Comparison of ENCODE assay signal across 8 cellular contexts in genomic region chr1:46747683-46748288, GRCh38. TPM values are rescaled to one million over a fixed set of nuclear protein-coding genes. Genes with fewer than 3 reads are reported as not detected.
A peak's percentile ranks its signal among the peaks of the same experiment; 100 is the strongest.
DNase-seq lines count a peak whose midpoint lies in the region; ATAC-seq and TF ChIP-seq lines count a peak whose summit lies in the region.

No MANE protein-coding gene starts in this region.

- H3F3A ChIP-seq in neural cell (ENCODE audit: insufficient read depth, low read length, poor library complexity, severe bottlenecking), result no peaks in the 10 kb centered on the region

- intact Hi-C loops in esophagus muscularis mucosa (cut with DNase I), result no loop called here

- H3K27ac ChIP-seq in Karpas-422 (ENCODE audit: low read length), result no peak overlapping the region
- no peak overlapping the region for H3K27ac ChIP-seq in esophagus muscularis mucosa (replicated peaks in 1 of 4)
- H3K27ac ChIP-seq in neural cell (ENCODE audit: low read length), result no peak overlapping the region

- H4K20me1 ChIP-seq in Karpas-422 (ENCODE audit: insufficient read depth, low read depth, low read length), result no peaks in the 10 kb centered on the region
- no peaks in the 10 kb centered on the region for H4K20me1 ChIP-seq in neural cell (ENCODE audit: insufficient read depth)

- no peaks in the 10 kb centered on the region for H3K9me2 ChIP-seq in Karpas-422 (replicated peaks; ENCODE audit: insufficient read depth, low read length)
- no peaks in the 10 kb centered on the region for H3K9me2 ChIP-seq in neural cell (ENCODE audit: insufficient read depth, low read length)

- H3K27me3 ChIP-seq in Karpas-422 (ENCODE audit: low read length) (no peaks in the 10 kb centered on the region), esophagus muscularis mucosa (peaks cover 0 to 55% (median 0%) of the 10 kb centered on the region in 4 donors), neural cell (ENCODE audit: insufficient read depth, low read depth, low read length) (no peaks in the 10 kb centered on the region)

- TF ChIP-seq POLR2A in esophagus muscularis mucosa (IDR thresholded peaks at IDR 0.05; ENCODE audit: low read depth), result no peak

- H3K4me3 ChIP-seq in Karpas-422 (ENCODE audit: low read length) (no peak overlapping the region), esophagus muscularis mucosa (no peak overlapping the region), neural cell (ENCODE audit: low read length) (no peak overlapping the region)

- H3K79me2 ChIP-seq in Karpas-422 (ENCODE audit: low read length), result no peaks in the 10 kb centered on the region
- no peaks in the 10 kb centered on the region for H3K79me2 ChIP-seq in neural cell (replicated peaks; ENCODE audit: insufficient read depth, low read length)

- H3K9me3 ChIP-seq in Karpas-422 (ENCODE audit: low read length), result no peaks in the 10 kb centered on the region
- no peaks in the 10 kb centered on the region for H3K9me3 ChIP-seq in esophagus muscularis mucosa
- no peaks in the 10 kb centered on the region for H3K9me3 ChIP-seq in neural cell (ENCODE audit: low read length)

- TF ChIP-seq EP300 in esophagus muscularis mucosa (IDR thresholded peaks at IDR 0.05) (no peak), neural cell (conservative IDR thresholded peaks at IDR 0.05; ENCODE audit: poor library complexity, severe bottlenecking) (no peak)

- TF ChIP-seq CTCF in esophagus muscularis mucosa (IDR thresholded peaks at IDR 0.05) (peak; percentile 48 to 54 (median 50)), neural cell (IDR thresholded peaks at IDR 0.05; ENCODE audit: poor library complexity, severe bottlenecking) (peak; percentile 67)

- ATAC-seq in HG03439 (IDR thresholded peaks at IDR 0.05; ENCODE audit: unreplicated experiment) (no peak), HG03442 (IDR thresholded peaks at IDR 0.05; ENCODE audit: unreplicated experiment) (no peak)

- no peaks in the 10 kb centered on the region for H3K4me1 ChIP-seq in Karpas-422 (ENCODE audit: low read length)
- peaks cover 0 to 6% (median 1%) of the 10 kb centered on the region in 4 donors for H3K4me1 ChIP-seq in esophagus muscularis mucosa

- 28% methylated on average over 5 of the region's 5 CpGs for WGBS in esophagus muscularis mucosa

- peak; percentile 65 for TF ChIP-seq RAD21 in neural cell (conservative IDR thresholded peaks at IDR 0.05)

- H3K4me2 ChIP-seq in Karpas-422 (ENCODE audit: low read depth, low read length, poor library complexity, severe bottlenecking), result no peak overlapping the region
- no peak overlapping the region for H3K4me2 ChIP-seq in neural cell (ENCODE audit: low read length)

- H3K36me3 ChIP-seq in Karpas-422 (ENCODE audit: insufficient read depth, low read length) (no peaks in the 10 kb centered on the region), esophagus muscularis mucosa (no peaks in the 10 kb centered on the region), neural cell (ENCODE audit: insufficient read depth, low read length) (no peaks in the 10 kb centered on the region)

- peak; percentile 92 for DNase-seq in DMS153 treated with DMSO at 0.1 percent for 48 hours (lab: John Stamatoyannopoulos, UW; ENCODE audit: unreplicated experiment)
- peak; percentile 71 for DNase-seq in Karpas-422
- DNase-seq in RPMI7951 (ENCODE audit: low read depth), result peak; percentile 51
- DNase-seq in esophagus muscularis mucosa (ENCODE audit: extremely low spot score), result peak; percentile 88
- no peak for DNase-seq in activated effector memory CD4-positive, alpha-beta T cell treated with Interleukin-2 at 50 U/mL for 16 hours

- H3K9ac ChIP-seq in Karpas-422 (ENCODE audit: low read length) (no peak overlapping the region), neural cell (ENCODE audit: low read length) (no peak overlapping the region)

- H2AFZ ChIP-seq in Karpas-422 (ENCODE audit: low read length) (no peak overlapping the region), neural cell (ENCODE audit: low read depth, low read length) (no peak overlapping the region)

TF ChIP-seq in neural cell, 6 proteins besides CTCF, POLR2A, EP300 and RAD21:
- TF ChIP-seq SMC3 (conservative IDR thresholded peaks at IDR 0.05; ENCODE audit: poor library complexity), result peak; percentile 74
- TF ChIP-seq MXI1 (conservative IDR thresholded peaks at IDR 0.05; ENCODE audit: poor library complexity, severe bottlenecking), result no peak

RNA-seq across cellular contexts. Expression of gene EFCAB14, which starts 28.9 kb away (rescaled TPM):
- 55.5 and 75.0 TPM in 2 replicates for total RNA-seq in Karpas-422 (2014; rRNA removed; shearing (Covaris generic); ENCODE audit: low replicate concordance)
- total RNA-seq in RPMI7951 (2014; rRNA removed; shearing (Covaris generic)), result 52.2 and 66.0 TPM in 2 replicates
- total RNA-seq in esophagus muscularis mucosa, result 100 to 1,000 TPM in 2 of 4 donors, 10 to 100 TPM in 2; 83.5 to 113 (median 104) TPM
- 7.6 and 8.0 TPM in 2 replicates for polyA plus RNA-seq in neural cell
- polyA minus RNA-seq in neural cell, result 16.1 and 17.8 TPM in 2 replicates

RNA-seq across cellular contexts. Expression of gene CYP4B1, which starts 51.1 kb away (rescaled TPM):
- total RNA-seq in Karpas-422 (2014; rRNA removed; shearing (Covaris generic); ENCODE audit: low replicate concordance), result not detected in 2 replicates
- total RNA-seq in RPMI7951 (2014; rRNA removed; shearing (Covaris generic)), result not detected in 2 replicates
- total RNA-seq in esophagus muscularis mucosa, result 100 to 1,000 TPM in 2 of 4 donors, 10 to 100 TPM in 2; 41.1 to 150 (median 113) TPM
- polyA plus RNA-seq in neural cell, result not detected in 2 replicates
- polyA minus RNA-seq in neural cell, result not detected in 2 replicates

Comparison
In these comparisons a context has a peak if more than half of its experiments do, and no peak if none do; other contexts are left out.
1. RNA of gene CYP4B1, which starts 51.1 kb away (total RNA-seq): 41.1 to 150 TPM in esophagus muscularis mucosa; not detected in Karpas-422 and not detected in RPMI7951; every median in the first group is over 10 times any median in the second.